Comparison of ENCODE assay signal across 15 cellular contexts in the genomic region with DNA sequence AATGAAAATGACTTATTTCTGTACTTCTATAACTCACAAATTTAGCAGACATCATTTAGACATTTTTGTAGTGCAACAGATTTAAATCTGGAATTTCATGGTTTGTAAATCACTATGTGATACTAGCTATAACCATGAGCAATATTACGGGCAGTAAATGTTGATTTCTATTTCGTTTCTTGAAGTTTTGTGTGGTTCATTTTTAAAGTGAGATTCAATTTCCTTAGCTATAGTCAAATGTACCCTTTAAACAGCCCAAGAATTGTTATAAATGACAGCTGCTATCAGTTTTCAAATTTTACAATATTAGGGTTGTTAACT.
"Had no signal": no experiment of that assay in that cellular context is flagged by ENCODE, and none has a peak within 500 bp of the region (broad histone marks: within the 10 kb centered on the region; RNA-seq: fewer than 3 reads in every experiment).

No MANE protein-coding gene starts in this region.

- H3K27ac ChIP-seq: lower lobe of right lung, right lobe of liver, SJCRH30 had no signal

- DNase-seq: activated CD4-positive, alpha-beta T cell treated with anti-CD3 and anti-CD28 coated beads, Interleukin-2, amount 50 U/mL, for 1 hour; activated CD8-positive, alpha-beta memory T cell treated with anti-CD3 and anti-CD28 coated beads, Interleukin-2, amount 50 U/mL, for 48 hours; activated gamma-delta T cell; hypothalamus; lower lobe of right lung; midbrain; nucleus accumbens; right lobe of liver; RPMI8226; SJCRH30; stimulated activated naive B cell treated with anti-CD40 and anti-IgM and Interleukin-4, amounts not matched to agents 10 μg/mL and 1 μg/mL and 100 μg/mL, for 72 hours; substantia nigra had no signal

- H3K9me3 ChIP-seq: lower lobe of right lung, right lobe of liver, SJCRH30 had no signal

- H3K27me3 ChIP-seq: right lobe of liver, SJCRH30 had no signal

- H3K4me1 ChIP-seq: SJCRH30 had no signal

- H3K4me3 Mint-ChIP-seq: stimulated activated naive B cell treated with anti-CD40 and anti-IgM and Interleukin-4, amounts not matched to agents 10 μg/mL and 1 μg/mL and 100 μg/mL, for 72 hours; type B pancreatic cell; WTC11 had no signal

- ATAC-seq: right lobe of liver had no signal

- H3K4me3 ChIP-seq: lower lobe of right lung, right lobe of liver, SJCRH30 had no signal

- H3K27me3 Mint-ChIP-seq: progenitor cell of endocrine pancreas; stimulated activated naive B cell treated with anti-CD40 and anti-IgM and Interleukin-4, amounts not matched to agents 10 μg/mL and 1 μg/mL and 100 μg/mL, for 72 hours; type B pancreatic cell had no signal

- H3K9me3 Mint-ChIP-seq: stimulated activated naive B cell treated with anti-CD40 and anti-IgM and Interleukin-4, amounts not matched to agents 10 μg/mL and 1 μg/mL and 100 μg/mL, for 72 hours had no signal
